Comparison of ENCODE assay signal across 9 cellular contexts in genomic region chr11:14422052-14422813, GRCh38.
DNase-seq lines count a peak whose midpoint lies in the region; ATAC-seq and TF ChIP-seq lines count a peak whose summit lies in the region.
"Had no signal": no experiment of that assay in that cellular context is flagged by ENCODE, and none has a peak within 500 bp of the region (broad histone marks: within the 10 kb centered on the region; RNA-seq: fewer than 3 reads in every experiment).

No MANE protein-coding gene starts in this region.

- H3K27ac ChIP-seq in stomach, result peak overlapping the region in 2 of 5 donors; percentile 46 to 47

- peaks cover 0 to 24% (median 11%) of the 10 kb centered on the region in 4 donors for H3K4me1 ChIP-seq in stomach

- WGBS in stomach, 5 donors, result 16 to 32% (median 27%) methylated on average over 15 of the region's 15 CpGs

- no peak for ATAC-seq in HG03039 (IDR thresholded peaks at IDR 0.05; ENCODE audit: unreplicated experiment)
- no peak for ATAC-seq in HG02870 (IDR thresholded peaks at IDR 0.05; ENCODE audit: unreplicated experiment)
- no peak for ATAC-seq in HG02981 (IDR thresholded peaks at IDR 0.05; ENCODE audit: unreplicated experiment)

- TF ChIP-seq EP300 in stomach (IDR thresholded peaks at IDR 0.05), result no peak

- DNase-seq in EL (peak; percentile 100), NCI-H2227 treated with DMSO at 0.1 percent for 48 hours (lab: John Stamatoyannopoulos, UW) (peak; percentile 75), cerebellum (ENCODE audit: low spot score) (peak; percentile 85), iPS-NIHi7 (ENCODE audit: extremely low spot score) (peak; percentile 87), stomach (peak; percentile 57)
- DNase-seq: naive B cell had no signal

- intact Hi-C loops in stomach (cut with DNase I; ENCODE audit: low total_unique reads), result no loop called here

- H3K36me3 ChIP-seq in stomach, result no peaks in the 10 kb centered on the region

- TF ChIP-seq POLR2A in stomach (IDR thresholded peaks at IDR 0.05), result no peak

- TF ChIP-seq CTCF in stomach (IDR thresholded peaks at IDR 0.05), result no peak

- no peak overlapping the region for H3K4me3 ChIP-seq in stomach

- no peaks in the 10 kb centered on the region for H3K27me3 ChIP-seq in stomach

- H3K9me3 ChIP-seq in stomach, result no peaks in the 10 kb centered on the region
